Comparison of ENCODE assay signal across 1 cellular context in genomic region chr4:189090174-189090814, GRCh38.
TF ChIP-seq lines count a peak whose summit lies in the region.

No MANE protein-coding gene starts in this region.

TF ChIP-seq in HCT116, 20 proteins besides CTCF, POLR2A, EP300 and RAD21 (continued from another document):
- no peak for TF ChIP-seq ZBTB33 (IDR thresholded peaks at IDR 0.05; ENCODE audit: extremely low read depth, insufficient replicate concordance, low read length)
